In genomic region chr19:36686365-36687213, GRCh38 we compare ENCODE assay signal across 8 cellular contexts.
A peak's percentile ranks its signal among the peaks of the same experiment; 100 is the strongest.
DNase-seq lines count a peak whose midpoint lies in the region; ATAC-seq lines count a peak whose summit lies in the region.

No MANE protein-coding gene starts in this region.

- H3K9ac ChIP-seq in iPS-18a (ENCODE audit: low read length) = peak overlapping the region; percentile 80

- ATAC-seq in HG02763 (IDR thresholded peaks at IDR 0.05; ENCODE audit: unreplicated experiment) = no peak
- ATAC-seq in HG03025 (IDR thresholded peaks at IDR 0.05; ENCODE audit: low FRiP score, unreplicated experiment) = no peak

- H3K4me3 ChIP-seq in iPS-18a (ENCODE audit: low read length) = peak overlapping the region; percentile 96
- peak overlapping the region; percentile 61 to 82 (median 76) for H3K4me3 ChIP-seq in skin epidermis

- DNase-seq in NCI-H2196 (lab: John Stamatoyannopoulos, UW; ENCODE audit: unreplicated experiment) = peak; percentile 2
- no peak for DNase-seq in NCI-H2196 treated with DMSO at 0.1 percent for 48 hours (lab: John Stamatoyannopoulos, UW; ENCODE audit: unreplicated experiment)
- peak; percentile 9 for DNase-seq in amniotic epithelial cell (ENCODE audit: low read depth)

- H3K36me3 ChIP-seq in KOPT-K1 (ENCODE audit: insufficient read depth, low read length) (peaks cover 52% of the 10 kb centered on the region), iPS-18a (ENCODE audit: control insufficient read depth, low read depth, low read length) (peaks cover 21% of the 10 kb centered on the region)

- peaks cover 3% of the 10 kb centered on the region for H3K4me1 ChIP-seq in iPS-18a (ENCODE audit: control insufficient read depth, low read depth, low read length)

- H3K9me3 ChIP-seq in KOPT-K1 (ENCODE audit: insufficient read depth, low read length, poor library complexity, severe bottlenecking) = peaks cover 26% of the 10 kb centered on the region
- peaks cover 5% of the 10 kb centered on the region for H3K9me3 ChIP-seq in iPS-18a (ENCODE audit: control insufficient read depth, low read depth, low read length)

- H3K27ac ChIP-seq in KOPT-K1 (ENCODE audit: low read depth, low read length, poor library complexity, severe bottlenecking) (peak overlapping the region; percentile 71), iPS-18a (ENCODE audit: low read length) (no peak overlapping the region), skin epidermis (peak overlapping the region in 19 of 21 experiments; percentile 6 to 88 (median 77))

- H3K27me3 ChIP-seq in iPS-18a (ENCODE audit: control insufficient read depth, insufficient read depth, low read length) = no peaks in the 10 kb centered on the region
